Comparison of ENCODE assay signal across 8 cellular contexts in genomic region chr11:47454251-47454650, GRCh38. TPM values are rescaled to one million over a fixed set of nuclear protein-coding genes. Genes with fewer than 3 reads are reported as not detected.
DNase-seq lines count a peak whose midpoint lies in the region; ATAC-seq and TF ChIP-seq lines count a peak whose summit lies in the region.
"Not testable (repeated sequence)": the region's sequence is repeated elsewhere in the genome, so short reads cannot be mapped to it uniquely, and the experiment has no call there.

No MANE protein-coding gene starts in this region.

- not testable (repeated sequence) for H2AFZ ChIP-seq in OCI-LY3 (ENCODE audit: low read depth, low read length)

- H3K9me3 ChIP-seq in OCI-LY3 (ENCODE audit: insufficient read depth, low read length); liver (ENCODE audit: control insufficient read depth in 4 of 4, low read length in 3 of 4): not testable (repeated sequence)

- DNase-seq in Ammon's horn (ENCODE audit: low spot score) = peak; percentile 89
- peak; percentile 68 for DNase-seq in LNCaP clone FGC (ENCODE audit: low read depth)
- DNase-seq in activated CD8-positive, alpha-beta memory T cell treated with anti-CD3 and anti-CD28 coated beads for 24 hours = peak; percentile 62
- peak; percentile 62 for DNase-seq in effector CD4-positive, alpha-beta T cell
- peak; percentile 43 to 51 for DNase-seq in stimulated activated CD4-positive, alpha-beta T cell treated with anti-CD3 and anti-CD28 coated beads, Interleukin-2, amount 100 ng/mL, for 48 hours

- H3K4me1 ChIP-seq in OCI-LY3 (ENCODE audit: low read length) = not testable (repeated sequence)
- H3K4me1 ChIP-seq in liver (ENCODE audit: control insufficient read depth in 4 of 4, insufficient read depth in 4 of 4, low read length in 3 of 4) = peaks cover 0 to 14% (median 7%) of the 10 kb centered on the region in 4 donors

- H3K27me3 ChIP-seq in OCI-LY3 (ENCODE audit: low read depth, low read length); liver (ENCODE audit: control insufficient read depth in 4 of 4, insufficient read depth in 4 of 4, low read length in 3 of 4): not testable (repeated sequence)

- H3K36me3 ChIP-seq in OCI-LY3 (replicated peaks; ENCODE audit: low read depth, low read length); liver (ENCODE audit: control insufficient read depth in 4 of 4, insufficient read depth in 3 of 4, low read depth in 1 of 4, low read length in 3 of 4): not testable (repeated sequence)

- not testable (repeated sequence) for H4K20me1 ChIP-seq in OCI-LY3 (ENCODE audit: insufficient read depth, low read length)

- H3K27ac ChIP-seq in OCI-LY3 (ENCODE audit: low read length); liver (ENCODE audit: low read depth in 1 of 2, low read length in 2 of 2): not testable (repeated sequence)

- 11% methylated on average over 7 of the region's 7 CpGs for WGBS in liver

- not testable (repeated sequence) for H3K9ac ChIP-seq in OCI-LY3 (ENCODE audit: low read length); liver (ENCODE audit: low read depth in 1 of 2, low read length in 2 of 2)

- TF ChIP-seq CTCF in LNCaP clone FGC (IDR thresholded peaks at IDR 0.05; ENCODE audit: control insufficient read depth, extremely low read depth, insufficient read depth) (peak; percentile 95), OCI-LY3 (IDR thresholded peaks at IDR 0.05; ENCODE audit: low read depth, low read length) (peak; percentile 77), liver (IDR thresholded peaks at IDR 0.05; ENCODE audit: low read depth, low read length, missing input control) (peak; percentile 91)

- H3K4me3 ChIP-seq in LNCaP clone FGC (ENCODE audit: low read depth, low read length); OCI-LY3 (ENCODE audit: low read length); liver (ENCODE audit: low read depth in 1 of 3, low read length in 3 of 3): not testable (repeated sequence)

- H3K79me2 ChIP-seq in OCI-LY3 (ENCODE audit: low read length) = not testable (repeated sequence)

- peak; percentile 53 for ATAC-seq in GM19328 (IDR thresholded peaks at IDR 0.05; ENCODE audit: unreplicated experiment)

- TF ChIP-seq RAD21 in liver (IDR thresholded peaks at IDR 0.05) = peak; percentile 95 to 96

- H3K4me2 ChIP-seq in OCI-LY3 (ENCODE audit: low read length) = 0 out of 2 replicates have a peak overlapping the region, but pooled peaks have one; percentile 18

TF ChIP-seq in liver, 16 proteins besides CTCF, POLR2A, EP300 and RAD21:
- peak; percentile 45 for TF ChIP-seq ATF3 (IDR thresholded peaks at IDR 0.05)
- TF ChIP-seq SP1 (IDR thresholded peaks at IDR 0.05) = peak; percentile 40
- peak; percentile 15 to 23 for TF ChIP-seq HNF4A (conservative IDR thresholded peaks at IDR 0.05)
- TF ChIP-seq RXRA (IDR thresholded peaks at IDR 0.05) = peak in 1 of 2 donors; percentile 30
- TF ChIP-seq GABPA (IDR thresholded peaks at IDR 0.05 in 1 of 2, conservative IDR thresholded peaks at IDR 0.05 in 1 of 2) = peak in 1 of 2 donors; percentile 29
- peak; percentile 42 for TF ChIP-seq YY1 (IDR thresholded peaks at IDR 0.05)

RNA-seq across cellular contexts. Expression of gene RAPSN, which starts 5.3 kb away (rescaled TPM):
- total RNA-seq in liver = under 1 TPM in 1 of 2 donors, not detected in 1; 0.59 TPM
- polyA plus RNA-seq in liver = under 1 TPM; 0.12 to 0.28 TPM

RNA-seq across cellular contexts. Expression of gene PSMC3, which starts 28.0 kb away (rescaled TPM):
- 10 to 100 TPM; 58.0 to 96.6 TPM for total RNA-seq in liver
- 100 to 1,000 TPM; 110 TPM for polyA plus RNA-seq in liver

RNA-seq across cellular contexts. Expression of gene SLC39A13, which starts 45.9 kb away (rescaled TPM):
- 10 to 100 TPM in 1 of 2 donors, 1 to 10 TPM in 1; 8.2 to 13.0 TPM for total RNA-seq in liver
- polyA plus RNA-seq in liver = 10 to 100 TPM in 1 of 2 donors, 1 to 10 TPM in 1; 8.4 to 17.5 TPM
